ENCODE assay signal across 9 cellular contexts in the genomic region with DNA sequence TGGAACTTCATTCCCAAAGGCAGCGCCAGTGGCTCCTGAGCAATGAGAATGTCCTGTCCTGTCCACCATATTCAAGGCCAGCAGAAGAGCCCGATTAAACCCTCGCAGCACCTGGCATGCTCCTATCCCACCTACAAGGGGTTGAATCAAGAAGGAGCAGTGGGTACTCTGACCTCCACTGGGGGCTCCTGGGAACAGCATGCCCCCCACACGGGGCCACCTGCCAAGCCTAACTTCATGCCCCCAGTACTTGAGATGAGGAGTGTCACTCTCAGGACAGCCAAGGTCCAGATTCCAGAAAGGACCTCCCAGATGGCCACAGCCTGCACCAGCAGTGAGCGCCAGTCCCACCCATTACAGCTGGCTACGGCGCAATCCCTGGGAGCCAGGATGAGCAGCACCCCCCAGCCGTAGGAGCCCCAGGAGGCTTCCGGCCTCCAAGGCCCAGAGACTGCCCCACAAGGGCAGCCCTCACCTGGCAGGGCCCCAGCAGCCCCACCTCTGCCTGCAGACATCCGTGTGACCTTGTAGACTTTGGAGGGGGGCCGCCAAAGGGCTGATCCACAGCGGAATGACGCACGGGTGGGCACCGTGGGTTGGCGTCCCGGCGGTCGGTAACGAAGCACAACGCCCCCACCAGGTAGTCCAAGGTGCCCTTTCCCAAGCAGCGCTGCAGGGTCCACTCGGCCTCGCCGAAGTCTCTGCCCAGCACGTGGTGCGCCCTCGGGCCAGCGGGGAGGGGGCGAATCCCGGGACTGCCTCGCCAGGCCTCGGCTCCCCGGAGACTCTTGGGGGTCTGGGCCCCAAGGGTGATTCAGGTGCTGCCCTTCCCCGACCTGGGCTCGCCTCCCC. TPM values are rescaled to one million over a fixed set of nuclear protein-coding genes. Genes with fewer than 3 reads are reported as not detected.
DNase-seq lines count a peak whose midpoint lies in the region; ATAC-seq, FAIRE-seq and TF ChIP-seq lines count a peak whose summit lies in the region.
"Had no signal": no experiment of that assay in that cellular context is flagged by ENCODE, and none has a peak within 500 bp of the region (broad histone marks: within the 10 kb centered on the region; RNA-seq: fewer than 3 reads in every experiment).

No MANE protein-coding gene starts in this region.

- no peaks in the 10 kb centered on the region for H3K27me3 Mint-ChIP-seq in activated naive CD8-positive, alpha-beta T cell treated with anti-CD3 and anti-CD28 coated beads for 36 hours

- no peak for ATAC-seq in GM21717 (IDR thresholded peaks at IDR 0.05; ENCODE audit: unreplicated experiment)
- no peak for ATAC-seq in GM18858 (IDR thresholded peaks at IDR 0.05; ENCODE audit: unreplicated experiment)

- H3K36me3 Mint-ChIP-seq in activated naive CD8-positive, alpha-beta T cell treated with anti-CD3 and anti-CD28 coated beads for 36 hours = peaks cover 68% of the 10 kb centered on the region

- peak overlapping the region; percentile 99 for H3K4me3 Mint-ChIP-seq in activated naive CD8-positive, alpha-beta T cell treated with anti-CD3 and anti-CD28 coated beads for 36 hours

- no peak for FAIRE-seq in kidney (lab: Jason Lieb, UNC)

- TF ChIP-seq EP300 in suprapubic skin (IDR thresholded peaks at IDR 0.05) = no peak

- H3K4me1 ChIP-seq in kidney (ENCODE audit: control insufficient read depth in 1 of 2, insufficient read depth in 1 of 2, low read depth in 1 of 2, low read length in 2 of 2) = peaks cover 39 to 40% of the 10 kb centered on the region in 2 donors
- peaks cover 83% of the 10 kb centered on the region for H3K4me1 ChIP-seq in suprapubic skin

- H3K36me3 ChIP-seq in kidney (ENCODE audit: control insufficient read depth in 1 of 2, insufficient read depth in 2 of 2, low read length in 2 of 2) (peaks cover 10 to 18% of the 10 kb centered on the region in 2 donors), suprapubic skin (peaks cover 19% of the 10 kb centered on the region)

- 73% methylated on average over 5 of the region's 36 CpGs for WGBS in suprapubic skin

- H3K9me3 ChIP-seq in kidney (ENCODE audit: control insufficient read depth in 1 of 2, low read length in 2 of 2) (no peaks in the 10 kb centered on the region), suprapubic skin (no peaks in the 10 kb centered on the region)

- peak overlapping the region in 1 of 2 donors; percentile 95 for H3K9ac ChIP-seq in kidney (ENCODE audit: low read length in 2 of 2)

- DNase-seq in SHP77 (lab: John Stamatoyannopoulos, UW) (peak; percentile 27 to 32), SHP77 treated with DMSO at 0.1 percent for 48 hours (lab: John Stamatoyannopoulos, UW) (no peak), kidney (peak; percentile 90), suprapubic skin (ENCODE audit: low spot score in 2 of 2) (no peak), NCI-H510A (lab: John Stamatoyannopoulos, UW) (no peak)
- no peak for DNase-seq in activated naive CD8-positive, alpha-beta T cell treated with anti-CD3 and anti-CD28 coated beads for 36 hours

- peak overlapping the region; percentile 98 to 99 for H3K27ac ChIP-seq in kidney (ENCODE audit: low read depth in 2 of 2, low read length in 2 of 2)
- H3K27ac ChIP-seq in suprapubic skin = peak overlapping the region; percentile 96

- peak overlapping the region; percentile 100 for H3K27ac Mint-ChIP-seq in activated naive CD8-positive, alpha-beta T cell treated with anti-CD3 and anti-CD28 coated beads for 36 hours

- H3K27me3 ChIP-seq in suprapubic skin = no peaks in the 10 kb centered on the region

- TF ChIP-seq CTCF in kidney (IDR thresholded peaks at IDR 0.05; ENCODE audit: borderline replicate concordance, extremely low read depth, insufficient read depth) (no peak), suprapubic skin (IDR thresholded peaks at IDR 0.05) (no peak)

- peak overlapping the region in 1 of 2 donors; percentile 98 for H3K4me3 ChIP-seq in kidney (ENCODE audit: low read length in 2 of 2)
- peak overlapping the region; percentile 60 for H3K4me3 ChIP-seq in suprapubic skin

- no peak for TF ChIP-seq POLR2A in suprapubic skin (IDR thresholded peaks at IDR 0.05)

- peaks cover 59% of the 10 kb centered on the region for H3K4me1 Mint-ChIP-seq in activated naive CD8-positive, alpha-beta T cell treated with anti-CD3 and anti-CD28 coated beads for 36 hours

- intact Hi-C loops in kidney (cut with DNase I) = no loop called here

- H3K9me3 Mint-ChIP-seq in activated naive CD8-positive, alpha-beta T cell treated with anti-CD3 and anti-CD28 coated beads for 36 hours = no peaks in the 10 kb centered on the region

RNA-seq across cellular contexts. Expression of gene MPDU1, which starts 1.0 kb away (rescaled TPM):
- total RNA-seq in activated naive CD8-positive, alpha-beta T cell treated with anti-CD3 and anti-CD28 coated beads for 36 hours = 10 to 100 TPM; 72.8 to 77.2 TPM
- total RNA-seq in kidney (54.2 TPM), suprapubic skin (100 to 1,000 TPM in 1 of 4 donors, 10 to 100 TPM in 3; 54.3 to 104 (median 86.3) TPM)
- polyA plus RNA-seq in kidney (ENCODE audit: insufficient read depth, low read depth, low replicate concordance) = 145 TPM

RNA-seq across cellular contexts. Expression of gene CD68, which starts 3.2 kb away (rescaled TPM):
- total RNA-seq in activated naive CD8-positive, alpha-beta T cell treated with anti-CD3 and anti-CD28 coated beads for 36 hours = 1 to 10 TPM; 6.6 to 6.7 TPM
- total RNA-seq in kidney (92.6 TPM), suprapubic skin (10 to 100 TPM in 1 of 4 donors, 1 to 10 TPM in 3; 5.0 to 13.2 (median 9.6) TPM)
- 38.3 TPM for polyA plus RNA-seq in kidney (ENCODE audit: insufficient read depth, low read depth, low replicate concordance)

RNA-seq across cellular contexts. Expression of gene SOX15, which starts 7.3 kb away (rescaled TPM):
- under 1 TPM; 0.28 to 0.35 TPM for total RNA-seq in activated naive CD8-positive, alpha-beta T cell treated with anti-CD3 and anti-CD28 coated beads for 36 hours
- 0.88 TPM for total RNA-seq in kidney
- 0.80 TPM for polyA plus RNA-seq in kidney (ENCODE audit: insufficient read depth, low read depth, low replicate concordance)
- total RNA-seq in suprapubic skin = 100 to 1,000 TPM in 2 of 4 donors, 10 to 100 TPM in 2; 68.0 to 140 (median 102) TPM

RNA-seq across cellular contexts. Expression of gene SENP3, which starts 20.9 kb away (rescaled TPM):
- 100 to 1,000 TPM in 1 of 2 experiments, 10 to 100 TPM in 1; 96.5 to 100 TPM for total RNA-seq in activated naive CD8-positive, alpha-beta T cell treated with anti-CD3 and anti-CD28 coated beads for 36 hours
- total RNA-seq in kidney (43.5 TPM), suprapubic skin (10 to 100 TPM; 40.2 to 53.5 (median 51.6) TPM)
- 50.3 TPM for polyA plus RNA-seq in kidney (ENCODE audit: insufficient read depth, low read depth, low replicate concordance)

RNA-seq across cellular contexts. Expression of gene TNFSF13, which starts 24.1 kb away (rescaled TPM):
- 1 to 10 TPM; 6.3 to 7.3 TPM for total RNA-seq in activated naive CD8-positive, alpha-beta T cell treated with anti-CD3 and anti-CD28 coated beads for 36 hours
- 99.2 TPM for total RNA-seq in kidney
- 68.6 TPM for polyA plus RNA-seq in kidney (ENCODE audit: insufficient read depth, low read depth, low replicate concordance)
- total RNA-seq in suprapubic skin = 10 to 100 TPM in 3 of 4 donors, 1 to 10 TPM in 1; 9.6 to 26.6 (median 15.5) TPM
- total RNA-seq: LHCN-M2 had no signal

Comparison
In these comparisons a context has a peak if more than half of its experiments do, and no peak if none do; other contexts are left out.
1. DNase-seq: peak in SHP77 (2 of 2) and kidney (single experiment); none in SHP77 treated with DMSO at 0.1 percent for 48 hours (single experiment), activated naive CD8-positive, alpha-beta T cell treated with anti-CD3 and anti-CD28 coated beads for 36 hours (single experiment), suprapubic skin (0 of 2) and NCI-H510A (single experiment).
2. RNA of gene SOX15, which starts 7.3 kb away (total RNA-seq): 68.0 to 140 TPM in suprapubic skin; 0.88 TPM in kidney (single experiment) and 0.28 to 0.35 TPM in activated naive CD8-positive, alpha-beta T cell treated with anti-CD3 and anti-CD28 coated beads for 36 hours; every median in the first group is over 10 times any median in the second.